ENCODE assay signal across 1 cellular context in the genomic region with DNA sequence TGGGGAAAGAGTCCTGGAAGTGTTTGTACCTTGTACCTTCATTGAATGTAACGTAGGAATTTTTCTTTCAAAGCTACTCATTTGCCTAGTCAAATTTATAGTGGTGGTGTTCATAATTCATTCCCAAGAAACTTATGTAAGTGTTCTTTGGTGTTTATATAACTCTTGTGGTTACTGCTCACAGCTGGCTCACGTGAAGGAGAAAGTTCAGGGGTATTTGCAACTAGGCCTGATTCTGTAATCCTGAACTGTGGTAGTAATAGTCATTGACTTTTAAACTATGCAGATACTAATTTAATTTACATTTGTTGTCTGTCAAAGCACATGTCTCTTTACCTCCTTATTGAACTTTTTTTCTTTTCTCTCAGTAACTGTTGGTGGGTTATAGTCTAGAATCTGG.
A peak's percentile ranks its signal among the peaks of the same experiment; 100 is the strongest.
TF ChIP-seq lines count a peak whose summit lies in the region.

No MANE protein-coding gene starts in this region.

TF ChIP-seq in HepG2, 621 proteins besides CTCF, POLR2A, EP300 and RAD21 (continued from another document and continues in another):
- TF ChIP-seq, protein P1, sequence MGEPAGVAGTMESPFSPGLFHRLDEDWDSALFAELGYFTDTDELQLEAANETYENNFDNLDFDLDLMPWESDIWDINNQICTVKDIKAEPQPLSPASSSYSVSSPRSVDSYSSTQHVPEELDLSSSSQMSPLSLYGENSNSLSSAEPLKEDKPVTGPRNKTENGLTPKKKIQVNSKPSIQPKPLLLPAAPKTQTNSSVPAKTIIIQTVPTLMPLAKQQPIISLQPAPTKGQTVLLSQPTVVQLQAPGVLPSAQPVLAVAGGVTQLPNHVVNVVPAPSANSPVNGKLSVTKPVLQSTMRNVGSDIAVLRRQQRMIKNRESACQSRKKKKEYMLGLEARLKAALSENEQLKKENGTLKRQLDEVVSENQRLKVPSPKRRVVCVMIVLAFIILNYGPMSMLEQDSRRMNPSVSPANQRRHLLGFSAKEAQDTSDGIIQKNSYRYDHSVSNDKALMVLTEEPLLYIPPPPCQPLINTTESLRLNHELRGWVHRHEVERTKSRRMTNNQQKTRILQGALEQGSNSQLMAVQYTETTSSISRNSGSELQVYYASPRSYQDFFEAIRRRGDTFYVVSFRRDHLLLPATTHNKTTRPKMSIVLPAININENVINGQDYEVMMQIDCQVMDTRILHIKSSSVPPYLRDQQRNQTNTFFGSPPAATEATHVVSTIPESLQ (CRISPR knock-in tag; conservative IDR thresholded peaks at IDR 0.05) = no peak
- no peak for TF ChIP-seq TSC22D2 (CRISPR knock-in tag; IDR thresholded peaks at IDR 0.05; ENCODE audit: borderline replicate concordance)
- no peak for TF ChIP-seq ZZZ3 (CRISPR knock-in tag; IDR thresholded peaks at IDR 0.05; ENCODE audit: borderline replicate concordance)
- TF ChIP-seq, protein P2, sequence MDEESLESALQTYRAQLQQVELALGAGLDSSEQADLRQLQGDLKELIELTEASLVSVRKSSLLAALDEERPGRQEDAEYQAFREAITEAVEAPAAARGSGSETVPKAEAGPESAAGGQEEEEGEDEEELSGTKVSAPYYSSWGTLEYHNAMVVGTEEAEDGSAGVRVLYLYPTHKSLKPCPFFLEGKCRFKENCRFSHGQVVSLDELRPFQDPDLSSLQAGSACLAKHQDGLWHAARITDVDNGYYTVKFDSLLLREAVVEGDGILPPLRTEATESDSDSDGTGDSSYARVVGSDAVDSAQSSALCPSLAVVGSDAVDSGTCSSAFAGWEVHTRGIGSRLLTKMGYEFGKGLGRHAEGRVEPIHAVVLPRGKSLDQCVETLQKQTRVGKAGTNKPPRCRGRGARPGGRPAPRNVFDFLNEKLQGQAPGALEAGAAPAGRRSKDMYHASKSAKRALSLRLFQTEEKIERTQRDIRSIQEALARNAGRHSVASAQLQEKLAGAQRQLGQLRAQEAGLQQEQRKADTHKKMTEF (CRISPR knock-in tag; IDR thresholded peaks at IDR 0.05) = 0 out of 2 replicates have a peak, but pooled peaks have one; percentile 18
- no peak for TF ChIP-seq TEAD2 (CRISPR knock-in tag; IDR thresholded peaks at IDR 0.05)
- TF ChIP-seq, protein P3, sequence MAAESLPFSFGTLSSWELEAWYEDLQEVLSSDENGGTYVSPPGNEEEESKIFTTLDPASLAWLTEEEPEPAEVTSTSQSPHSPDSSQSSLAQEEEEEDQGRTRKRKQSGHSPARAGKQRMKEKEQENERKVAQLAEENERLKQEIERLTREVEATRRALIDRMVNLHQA (CRISPR knock-in tag; IDR thresholded peaks at IDR 0.05) = no peak
- TF ChIP-seq, protein P4, sequence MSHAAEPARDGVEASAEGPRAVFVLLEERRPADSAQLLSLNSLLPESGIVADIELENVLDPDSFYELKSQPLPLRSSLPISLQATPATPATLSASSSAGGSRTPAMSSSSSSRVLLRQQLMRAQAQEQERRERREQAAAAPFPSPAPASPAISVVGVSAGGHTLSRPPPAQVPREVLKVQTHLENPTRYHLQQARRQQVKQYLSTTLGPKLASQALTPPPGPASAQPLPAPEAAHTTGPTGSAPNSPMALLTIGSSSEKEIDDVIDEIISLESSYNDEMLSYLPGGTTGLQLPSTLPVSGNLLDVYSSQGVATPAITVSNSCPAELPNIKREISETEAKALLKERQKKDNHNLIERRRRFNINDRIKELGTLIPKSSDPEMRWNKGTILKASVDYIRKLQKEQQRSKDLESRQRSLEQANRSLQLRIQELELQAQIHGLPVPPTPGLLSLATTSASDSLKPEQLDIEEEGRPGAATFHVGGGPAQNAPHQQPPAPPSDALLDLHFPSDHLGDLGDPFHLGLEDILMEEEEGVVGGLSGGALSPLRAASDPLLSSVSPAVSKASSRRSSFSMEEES (CRISPR knock-in tag; IDR thresholded peaks at IDR 0.05) = no peak
- TF ChIP-seq, protein P5, sequence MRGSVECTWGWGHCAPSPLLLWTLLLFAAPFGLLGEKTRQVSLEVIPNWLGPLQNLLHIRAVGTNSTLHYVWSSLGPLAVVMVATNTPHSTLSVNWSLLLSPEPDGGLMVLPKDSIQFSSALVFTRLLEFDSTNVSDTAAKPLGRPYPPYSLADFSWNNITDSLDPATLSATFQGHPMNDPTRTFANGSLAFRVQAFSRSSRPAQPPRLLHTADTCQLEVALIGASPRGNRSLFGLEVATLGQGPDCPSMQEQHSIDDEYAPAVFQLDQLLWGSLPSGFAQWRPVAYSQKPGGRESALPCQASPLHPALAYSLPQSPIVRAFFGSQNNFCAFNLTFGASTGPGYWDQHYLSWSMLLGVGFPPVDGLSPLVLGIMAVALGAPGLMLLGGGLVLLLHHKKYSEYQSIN (CRISPR knock-in tag; IDR thresholded peaks at IDR 0.05; ENCODE audit: borderline replicate concordance) = no peak
- TF ChIP-seq ZNF335 (CRISPR knock-in tag; IDR thresholded peaks at IDR 0.05) = no peak
- TF ChIP-seq, protein P6, sequence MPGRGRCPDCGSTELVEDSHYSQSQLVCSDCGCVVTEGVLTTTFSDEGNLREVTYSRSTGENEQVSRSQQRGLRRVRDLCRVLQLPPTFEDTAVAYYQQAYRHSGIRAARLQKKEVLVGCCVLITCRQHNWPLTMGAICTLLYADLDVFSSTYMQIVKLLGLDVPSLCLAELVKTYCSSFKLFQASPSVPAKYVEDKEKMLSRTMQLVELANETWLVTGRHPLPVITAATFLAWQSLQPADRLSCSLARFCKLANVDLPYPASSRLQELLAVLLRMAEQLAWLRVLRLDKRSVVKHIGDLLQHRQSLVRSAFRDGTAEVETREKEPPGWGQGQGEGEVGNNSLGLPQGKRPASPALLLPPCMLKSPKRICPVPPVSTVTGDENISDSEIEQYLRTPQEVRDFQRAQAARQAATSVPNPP (CRISPR knock-in tag; IDR thresholded peaks at IDR 0.05) = no peak
- TF ChIP-seq SMAD3 (CRISPR knock-in tag; IDR thresholded peaks at IDR 0.05) = no peak
- TF ChIP-seq NR1H2 (CRISPR knock-in tag; IDR thresholded peaks at IDR 0.05; ENCODE audit: borderline replicate concordance, low read depth) = no peak
- no peak for TF ChIP-seq CBX2 (IDR thresholded peaks at IDR 0.05; ENCODE audit: low read depth, low read length)
- TF ChIP-seq CBX2 (CRISPR knock-in tag; IDR thresholded peaks at IDR 0.05; ENCODE audit: low read depth) = no peak
- TF ChIP-seq FOXK1 (CRISPR knock-in tag; IDR thresholded peaks at IDR 0.05; ENCODE audit: borderline replicate concordance, low read depth) = peak; percentile 44; the same call in 1 of the 2 replicates
- TF ChIP-seq PRPF4 (IDR thresholded peaks at IDR 0.05; ENCODE audit: low read depth, low read length, poor library complexity, severe bottlenecking) = no peak
- no peak for TF ChIP-seq ZSCAN12 (CRISPR knock-in tag; IDR thresholded peaks at IDR 0.05)
- peak; percentile 27; the same call in 1 of the 2 replicates for TF ChIP-seq NR2F6 (IDR thresholded peaks at IDR 0.05)
- TF ChIP-seq NR2F6 (CRISPR knock-in tag; IDR thresholded peaks at IDR 0.05) = no peak
- no peak for TF ChIP-seq NR2F1 (CRISPR knock-in tag; IDR thresholded peaks at IDR 0.05)
- no peak for TF ChIP-seq ARNT2 (CRISPR knock-in tag; IDR thresholded peaks at IDR 0.05; ENCODE audit: low read depth)
- TF ChIP-seq CCAR2 (optimal IDR thresholded peaks at IDR 0.05; ENCODE audit: low read depth, low read length) = no peak
- no peak for TF ChIP-seq RXRA (CRISPR knock-in tag; IDR thresholded peaks at IDR 0.05)
- no peak for TF ChIP-seq ZNF670 (CRISPR knock-in tag; IDR thresholded peaks at IDR 0.05; ENCODE audit: borderline replicate concordance)
- no peak for TF ChIP-seq AGO1 (IDR thresholded peaks at IDR 0.05; ENCODE audit: low read depth, low read length, poor library complexity, severe bottlenecking)
- TF ChIP-seq ZNF432 (CRISPR knock-in tag; IDR thresholded peaks at IDR 0.05; ENCODE audit: borderline replicate concordance) = no peak
- TF ChIP-seq, protein P7, sequence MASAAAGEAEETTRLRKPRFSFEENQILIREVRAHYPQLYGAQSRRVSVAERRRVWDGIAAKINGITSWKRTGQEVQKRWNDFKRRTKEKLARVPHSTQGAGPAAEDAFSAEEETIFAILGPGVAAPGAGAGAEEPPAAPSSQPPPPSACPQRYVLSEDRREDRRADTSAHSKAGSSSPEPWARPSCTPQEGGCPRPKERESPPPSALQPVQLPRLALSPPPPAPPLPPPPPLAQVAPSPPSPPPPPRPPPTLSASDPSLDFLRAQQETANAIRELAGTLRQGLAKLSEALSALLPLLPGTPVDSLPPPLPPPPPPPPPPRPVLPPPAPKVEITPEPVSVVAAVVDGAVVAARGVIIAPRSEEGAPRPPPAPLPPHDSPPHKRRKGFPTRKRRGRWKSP (CRISPR knock-in tag; IDR thresholded peaks at IDR 0.05) = no peak
- no peak for TF ChIP-seq NFE2L1 (CRISPR knock-in tag; IDR thresholded peaks at IDR 0.05; ENCODE audit: borderline replicate concordance)
- no peak for TF ChIP-seq MED13 (CRISPR knock-in tag; IDR thresholded peaks at IDR 0.05)
- TF ChIP-seq, protein P8, sequence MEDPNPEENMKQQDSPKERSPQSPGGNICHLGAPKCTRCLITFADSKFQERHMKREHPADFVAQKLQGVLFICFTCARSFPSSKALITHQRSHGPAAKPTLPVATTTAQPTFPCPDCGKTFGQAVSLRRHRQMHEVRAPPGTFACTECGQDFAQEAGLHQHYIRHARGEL (CRISPR knock-in tag; IDR thresholded peaks at IDR 0.05) = no peak
- no peak for TF ChIP-seq SPEN (CRISPR knock-in tag; IDR thresholded peaks at IDR 0.05; ENCODE audit: low read depth)
- no peak for TF ChIP-seq ZNF678 (CRISPR knock-in tag; IDR thresholded peaks at IDR 0.05)
- no peak for TF ChIP-seq CHD4 (IDR thresholded peaks at IDR 0.05; ENCODE audit: borderline replicate concordance, low read length)
- TF ChIP-seq ZFP1 (CRISPR knock-in tag; IDR thresholded peaks at IDR 0.05) = no peak
- no peak for TF ChIP-seq ZNF260 (CRISPR knock-in tag; IDR thresholded peaks at IDR 0.05; ENCODE audit: borderline replicate concordance, low read depth)
- TF ChIP-seq TCF12 (IDR thresholded peaks at IDR 0.05) = no peak
- TF ChIP-seq TCF12 (CRISPR knock-in tag; IDR thresholded peaks at IDR 0.05) = no peak
- no peak for TF ChIP-seq ZMAT3 (CRISPR knock-in tag; conservative IDR thresholded peaks at IDR 0.05)
- no peak for TF ChIP-seq ZNF850 (CRISPR knock-in tag; conservative IDR thresholded peaks at IDR 0.05)
- TF ChIP-seq LCORL (IDR thresholded peaks at IDR 0.05) = no peak
- TF ChIP-seq LCORL (CRISPR knock-in tag; IDR thresholded peaks at IDR 0.05) = no peak
- TF ChIP-seq IKZF1 (IDR thresholded peaks at IDR 0.05) = no peak
- TF ChIP-seq ZNF788 (CRISPR knock-in tag; IDR thresholded peaks at IDR 0.05; ENCODE audit: borderline replicate concordance) = no peak
- TF ChIP-seq PRMT3 (CRISPR knock-in tag; IDR thresholded peaks at IDR 0.05; ENCODE audit: borderline replicate concordance, low read depth) = no peak
- no peak for TF ChIP-seq SKI (IDR thresholded peaks at IDR 0.05; ENCODE audit: partially characterized antibody)
- TF ChIP-seq RARA (CRISPR knock-in tag; IDR thresholded peaks at IDR 0.05) = peak; percentile 70
- no peak for TF ChIP-seq ZSCAN21 (CRISPR knock-in tag; IDR thresholded peaks at IDR 0.05; ENCODE audit: borderline replicate concordance)
- no peak for TF ChIP-seq ZNF44 (CRISPR knock-in tag; IDR thresholded peaks at IDR 0.05)
- TF ChIP-seq, protein P9, sequence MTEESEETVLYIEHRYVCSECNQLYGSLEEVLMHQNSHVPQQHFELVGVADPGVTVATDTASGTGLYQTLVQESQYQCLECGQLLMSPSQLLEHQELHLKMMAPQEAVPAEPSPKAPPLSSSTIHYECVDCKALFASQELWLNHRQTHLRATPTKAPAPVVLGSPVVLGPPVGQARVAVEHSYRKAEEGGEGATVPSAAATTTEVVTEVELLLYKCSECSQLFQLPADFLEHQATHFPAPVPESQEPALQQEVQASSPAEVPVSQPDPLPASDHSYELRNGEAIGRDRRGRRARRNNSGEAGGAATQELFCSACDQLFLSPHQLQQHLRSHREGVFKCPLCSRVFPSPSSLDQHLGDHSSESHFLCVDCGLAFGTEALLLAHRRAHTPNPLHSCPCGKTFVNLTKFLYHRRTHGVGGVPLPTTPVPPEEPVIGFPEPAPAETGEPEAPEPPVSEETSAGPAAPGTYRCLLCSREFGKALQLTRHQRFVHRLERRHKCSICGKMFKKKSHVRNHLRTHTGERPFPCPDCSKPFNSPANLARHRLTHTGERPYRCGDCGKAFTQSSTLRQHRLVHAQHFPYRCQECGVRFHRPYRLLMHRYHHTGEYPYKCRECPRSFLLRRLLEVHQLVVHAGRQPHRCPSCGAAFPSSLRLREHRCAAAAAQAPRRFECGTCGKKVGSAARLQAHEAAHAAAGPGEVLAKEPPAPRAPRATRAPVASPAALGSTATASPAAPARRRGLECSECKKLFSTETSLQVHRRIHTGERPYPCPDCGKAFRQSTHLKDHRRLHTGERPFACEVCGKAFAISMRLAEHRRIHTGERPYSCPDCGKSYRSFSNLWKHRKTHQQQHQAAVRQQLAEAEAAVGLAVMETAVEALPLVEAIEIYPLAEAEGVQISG (CRISPR knock-in tag; IDR thresholded peaks at IDR 0.05) = no peak
- TF ChIP-seq, protein P10, sequence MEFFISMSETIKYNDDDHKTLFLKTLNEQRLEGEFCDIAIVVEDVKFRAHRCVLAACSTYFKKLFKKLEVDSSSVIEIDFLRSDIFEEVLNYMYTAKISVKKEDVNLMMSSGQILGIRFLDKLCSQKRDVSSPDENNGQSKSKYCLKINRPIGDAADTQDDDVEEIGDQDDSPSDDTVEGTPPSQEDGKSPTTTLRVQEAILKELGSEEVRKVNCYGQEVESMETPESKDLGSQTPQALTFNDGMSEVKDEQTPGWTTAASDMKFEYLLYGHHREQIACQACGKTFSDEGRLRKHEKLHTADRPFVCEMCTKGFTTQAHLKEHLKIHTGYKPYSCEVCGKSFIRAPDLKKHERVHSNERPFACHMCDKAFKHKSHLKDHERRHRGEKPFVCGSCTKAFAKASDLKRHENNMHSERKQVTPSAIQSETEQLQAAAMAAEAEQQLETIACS (CRISPR knock-in tag; IDR thresholded peaks at IDR 0.05) = no peak
- TF ChIP-seq, protein P11, sequence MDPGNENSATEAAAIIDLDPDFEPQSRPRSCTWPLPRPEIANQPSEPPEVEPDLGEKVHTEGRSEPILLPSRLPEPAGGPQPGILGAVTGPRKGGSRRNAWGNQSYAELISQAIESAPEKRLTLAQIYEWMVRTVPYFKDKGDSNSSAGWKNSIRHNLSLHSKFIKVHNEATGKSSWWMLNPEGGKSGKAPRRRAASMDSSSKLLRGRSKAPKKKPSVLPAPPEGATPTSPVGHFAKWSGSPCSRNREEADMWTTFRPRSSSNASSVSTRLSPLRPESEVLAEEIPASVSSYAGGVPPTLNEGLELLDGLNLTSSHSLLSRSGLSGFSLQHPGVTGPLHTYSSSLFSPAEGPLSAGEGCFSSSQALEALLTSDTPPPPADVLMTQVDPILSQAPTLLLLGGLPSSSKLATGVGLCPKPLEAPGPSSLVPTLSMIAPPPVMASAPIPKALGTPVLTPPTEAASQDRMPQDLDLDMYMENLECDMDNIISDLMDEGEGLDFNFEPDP (CRISPR knock-in tag; conservative IDR thresholded peaks at IDR 0.05) = no peak
- TF ChIP-seq, protein P12, sequence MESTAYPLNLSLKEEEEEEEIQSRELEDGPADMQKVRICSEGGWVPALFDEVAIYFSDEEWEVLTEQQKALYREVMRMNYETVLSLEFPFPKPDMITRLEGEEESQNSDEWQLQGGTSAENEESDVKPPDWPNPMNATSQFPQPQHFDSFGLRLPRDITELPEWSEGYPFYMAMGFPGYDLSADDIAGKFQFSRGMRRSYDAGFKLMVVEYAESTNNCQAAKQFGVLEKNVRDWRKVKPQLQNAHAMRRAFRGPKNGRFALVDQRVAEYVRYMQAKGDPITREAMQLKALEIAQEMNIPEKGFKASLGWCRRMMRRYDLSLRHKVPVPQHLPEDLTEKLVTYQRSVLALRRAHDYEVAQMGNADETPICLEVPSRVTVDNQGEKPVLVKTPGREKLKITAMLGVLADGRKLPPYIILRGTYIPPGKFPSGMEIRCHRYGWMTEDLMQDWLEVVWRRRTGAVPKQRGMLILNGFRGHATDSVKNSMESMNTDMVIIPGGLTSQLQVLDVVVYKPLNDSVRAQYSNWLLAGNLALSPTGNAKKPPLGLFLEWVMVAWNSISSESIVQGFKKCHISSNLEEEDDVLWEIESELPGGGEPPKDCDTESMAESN (CRISPR knock-in tag; conservative IDR thresholded peaks at IDR 0.05) = no peak
- TF ChIP-seq ZNF878 (CRISPR knock-in tag; IDR thresholded peaks at IDR 0.05) = no peak
- no peak for TF ChIP-seq ERF (CRISPR knock-in tag; IDR thresholded peaks at IDR 0.05)
